ENCODE assay signal across 21 cellular contexts in the genomic region with DNA sequence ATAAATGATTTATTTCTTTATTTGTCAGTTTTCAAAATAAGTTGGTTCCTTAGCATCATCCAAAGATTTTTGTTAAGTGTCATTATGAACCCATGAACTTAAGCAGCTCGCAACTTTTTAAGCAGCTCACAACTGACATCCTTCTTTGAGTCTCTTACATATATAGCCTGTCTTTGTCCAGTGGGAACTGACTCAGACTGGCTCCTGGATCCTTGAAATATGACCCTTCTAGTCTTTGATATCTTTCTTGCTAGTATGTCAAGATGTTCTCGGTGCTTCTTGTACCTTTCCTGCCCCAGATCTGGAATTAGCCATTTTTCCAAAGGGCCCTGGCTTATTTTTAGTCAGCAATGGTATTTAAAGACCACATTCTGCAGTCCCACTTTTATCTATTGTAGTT.
"Had no signal": no experiment of that assay in that cellular context is flagged by ENCODE, and none has a peak within 500 bp of the region (broad histone marks: within the 10 kb centered on the region; RNA-seq: fewer than 3 reads in every experiment).

No MANE protein-coding gene starts in this region.

- DNase-seq: activated CD4-positive, alpha-beta T cell treated with anti-CD3 and anti-CD28 coated beads, Interleukin-2, amount 50 U/mL, for 4 hours; activated CD4-positive, CD25-positive, alpha-beta regulatory T cell treated with anti-CD3 and anti-CD28 coated beads, Interleukin-2, amount 50 U/mL, for 72 hours; activated CD8-positive, alpha-beta memory T cell treated with anti-CD3 and anti-CD28 coated beads, Interleukin-2, amount 50 U/mL, for 48 hours; activated naive CD4-positive, alpha-beta T cell treated with anti-CD3 and anti-CD28 coated beads for 36 hours; activated T-cell treated with anti-CD3 and anti-CD28 coated beads, Interleukin-2, amount 50 U/mL, for 4 hours; central memory CD4-positive, alpha-beta T cell; effector memory CD4-positive, alpha-beta T cell; gastrocnemius medialis; hippocampal formation; left ventricle myocardium superior; nephron progenitor cell; nucleus accumbens; right cardiac atrium; small intestine; stomach; T-cell had no signal

- ATAC-seq: activated T-cell treated with anti-CD3 and anti-CD28 coated beads, Interleukin-2, amount 50 U/mL, for 4 hours; left ventricle myocardium superior; right cardiac atrium; stimulated activated memory B cell treated with anti-CD40 and anti-IgM and Interleukin-4, amounts not matched to agents 10 μg/mL and 1 μg/mL and 100 μg/mL, for 72 hours had no signal

- H3K9me3 ChIP-seq: gastrocnemius medialis, stomach, suprapubic skin, tibial nerve had no signal

- H3K36me3 ChIP-seq: gastrocnemius medialis, stomach, suprapubic skin, tibial nerve had no signal

- H3K4me3 ChIP-seq: gastrocnemius medialis, stomach, suprapubic skin, tibial nerve had no signal

- H3K27ac ChIP-seq: gastrocnemius medialis, parathyroid adenoma, stomach, suprapubic skin, tibial nerve, VCaP had no signal

- H2AFZ ChIP-seq: parathyroid adenoma had no signal

- H3K9ac ChIP-seq: parathyroid adenoma had no signal

- H3K4me1 ChIP-seq: gastrocnemius medialis, parathyroid adenoma, suprapubic skin, tibial nerve had no signal

- H3K79me2 ChIP-seq: parathyroid adenoma had no signal

- H3K27me3 ChIP-seq: gastrocnemius medialis, stomach, suprapubic skin, tibial nerve had no signal
